In the genomic region with DNA sequence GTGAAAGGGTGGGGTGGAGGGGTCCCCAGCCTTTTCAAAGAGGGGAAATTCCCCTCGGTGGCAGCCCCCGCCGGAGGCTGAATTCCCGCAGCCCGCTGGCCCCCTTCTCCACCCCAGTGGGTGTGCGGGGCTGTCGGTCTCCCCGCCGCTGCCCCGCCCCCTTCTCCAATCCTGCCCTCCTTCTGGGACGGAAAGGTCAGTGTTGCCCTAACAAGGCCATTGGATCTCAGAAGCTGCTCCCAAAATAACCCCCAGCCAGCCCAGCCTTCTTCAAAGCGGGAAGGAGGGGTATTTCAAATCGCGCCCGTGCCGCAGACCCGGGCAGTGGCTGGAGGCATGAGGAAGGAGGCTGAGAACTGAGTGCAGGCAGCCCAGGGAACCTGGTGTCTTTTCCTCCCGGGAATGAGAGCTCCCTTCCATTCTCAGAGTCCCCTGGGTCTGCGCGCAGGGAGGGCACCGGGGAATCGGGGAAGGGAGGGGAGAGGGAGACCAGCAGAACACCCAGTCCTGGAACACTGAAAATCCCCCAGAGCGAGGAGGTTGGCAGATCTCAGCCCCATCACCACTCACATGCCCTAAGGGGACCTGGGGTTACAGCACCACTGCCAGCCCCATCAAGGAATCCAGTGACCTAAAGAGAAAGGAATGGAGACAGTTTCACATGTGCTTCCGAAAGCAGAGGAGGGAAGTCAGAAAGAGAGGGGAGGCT, we compare ENCODE assay signal across 8 cellular contexts. TPM values are rescaled to one million over a fixed set of nuclear protein-coding genes. Genes with fewer than 3 reads are reported as not detected.
DNase-seq lines count a peak whose midpoint lies in the region; ATAC-seq and TF ChIP-seq lines count a peak whose summit lies in the region.

A gene (minus strand): TSS at position 135 of the 709 bp plus-strand sequence. CDS start 483 bp downstream, outside the sequence.

- peak within 1 kb of the TSS; percentile 70 for H3K4me3 ChIP-seq in AG10803 (ENCODE audit: low read length)
- peak within 1 kb of the TSS; percentile 42 for H3K4me3 ChIP-seq in NT2/D1 (ENCODE audit: insufficient read length, low read depth)
- H3K4me3 ChIP-seq in mucosa of descending colon = no peak within 1 kb of the TSS
- no peak within 1 kb of the TSS for H3K4me3 ChIP-seq in MM.1S (ENCODE audit: low read length)

- no peaks in the 10 kb centered on the region for H3F3A ChIP-seq in MM.1S (ENCODE audit: insufficient read depth, low read length)

- DNase-seq in AG10803 (ENCODE audit: low read depth) (peak; percentile 92), NT2/D1 (ENCODE audit: low read depth, low spot score) (peak; percentile 67), endothelial cell (ENCODE audit: low spot score) (peak; percentile 40), mucosa of descending colon (peak in 2 of 3 donors; percentile 47 to 61), NCI-H1694 (lab: John Stamatoyannopoulos, UW) (no peak), MM.1S (no peak)
- DNase-seq in stimulated activated naive CD4-positive, alpha-beta T cell treated with Interleukin-2 at 50 U/mL for 16 hours (lab: John Stamatoyannopoulos, UW) = no peak
- DNase-seq in activated CD8-positive, alpha-beta memory T cell treated with anti-CD3 and anti-CD28 coated beads for 24 hours = no peak

- peaks cover 5% of the 10 kb centered on the region for H3K27me3 Mint-ChIP-seq in endothelial cell (ENCODE audit: unreplicated experiment)

- no peak for TF ChIP-seq CTCF in AG10803 (conservative IDR thresholded peaks at IDR 0.05; ENCODE audit: low read length)
- TF ChIP-seq CTCF in endothelial cell (IDR thresholded peaks at IDR 0.05; ENCODE audit: unreplicated experiment) = no peak
- no peak for TF ChIP-seq CTCF in mucosa of descending colon (IDR thresholded peaks at IDR 0.05)
- TF ChIP-seq CTCF in MM.1S (IDR thresholded peaks at IDR 0.05; ENCODE audit: low read length) = no peak

- no peaks in the 10 kb centered on the region for H3K79me2 ChIP-seq in MM.1S (ENCODE audit: low read length)

- no peak within 1 kb of the TSS for H3K27ac Mint-ChIP-seq in endothelial cell (ENCODE audit: unreplicated experiment)

- peaks cover 11% of the 10 kb centered on the region for H3K4me1 Mint-ChIP-seq in endothelial cell (ENCODE audit: unreplicated experiment)

- H3K4me1 ChIP-seq in NT2/D1 (ENCODE audit: insufficient read depth, insufficient read length) = peaks cover 15% of the 10 kb centered on the region
- H3K4me1 ChIP-seq in mucosa of descending colon (ENCODE audit: low read depth) = peaks cover 11% of the 10 kb centered on the region
- no peaks in the 10 kb centered on the region for H3K4me1 ChIP-seq in MM.1S (ENCODE audit: low read length)

- no peak within 1 kb of the TSS for H3K4me2 ChIP-seq in MM.1S (ENCODE audit: low read depth, low read length)

- H4K20me1 ChIP-seq in MM.1S (ENCODE audit: insufficient read depth, low read length) = no peaks in the 10 kb centered on the region

- no peaks in the 10 kb centered on the region for H3K27me3 ChIP-seq in NT2/D1 (ENCODE audit: insufficient read depth, insufficient read length)
- peaks cover 6% of the 10 kb centered on the region; the same call in 1 of the 2 replicates for H3K27me3 ChIP-seq in MM.1S (replicated peaks; ENCODE audit: insufficient read depth, low read length)

- peaks cover 18% of the 10 kb centered on the region for H3K36me3 ChIP-seq in NT2/D1 (ENCODE audit: insufficient read depth, insufficient read length, low read length)
- no peaks in the 10 kb centered on the region for H3K36me3 ChIP-seq in mucosa of descending colon (ENCODE audit: low read depth)
- H3K36me3 ChIP-seq in MM.1S (replicated peaks; ENCODE audit: insufficient read depth, low read length) = no peaks in the 10 kb centered on the region

- H3K4me3 Mint-ChIP-seq in endothelial cell (ENCODE audit: unreplicated experiment) = peak within 1 kb of the TSS; percentile 62

- peak; percentile 65 for ATAC-seq in mucosa of descending colon

- H3K9ac ChIP-seq in NT2/D1 (ENCODE audit: insufficient read length, low read depth) (peak within 1 kb of the TSS; percentile 74), MM.1S (ENCODE audit: low read length) (no peak within 1 kb of the TSS)

- H3K9me3 ChIP-seq in NT2/D1 (ENCODE audit: insufficient read depth, low read length) (no peaks in the 10 kb centered on the region), mucosa of descending colon (no peaks in the 10 kb centered on the region), MM.1S (replicated peaks; ENCODE audit: insufficient read depth, low read length) (no peaks in the 10 kb centered on the region)

- no peak within 1 kb of the TSS for H3K27ac ChIP-seq in MM.1S (ENCODE audit: low read length)

- no peaks in the 10 kb centered on the region for H3K9me3 Mint-ChIP-seq in endothelial cell (ENCODE audit: unreplicated experiment)

- no peak within 1 kb of the TSS for H2AFZ ChIP-seq in MM.1S (ENCODE audit: low read length)

- H3K36me3 Mint-ChIP-seq in endothelial cell (ENCODE audit: low read depth, unreplicated experiment) = no peaks in the 10 kb centered on the region

- H3K9me2 ChIP-seq in MM.1S (replicated peaks; ENCODE audit: insufficient read depth, low read length) = no peaks in the 10 kb centered on the region

- intact Hi-C loops in mucosa of descending colon (cut with DNase I, micrococcal nuclease) = no loop called here

RNA-seq across cellular contexts. Expression of the gene that starts here (rescaled TPM):
- total RNA-seq in endothelial cell (ENCODE audit: unreplicated experiment) (0.80 TPM), mucosa of descending colon (10 to 100 TPM in 1 of 3 donors, 1 to 10 TPM in 2; 2.3 to 87.3 (median 8.3) TPM)

Comparison
In these comparisons a context has a peak if more than half of its experiments do, and no peak if none do; other contexts are left out.
1. Peak in DNase-seq in endothelial cell; RNA of the gene not detected or under 1 TPM.
2. DNase-seq: peak in AG10803 (single experiment), NT2/D1 (single experiment) and mucosa of descending colon (2 of 3); none in NCI-H1694 (single experiment), stimulated activated naive CD4-positive, alpha-beta T cell treated with Interleukin-2 at 50 U/mL for 16 hours (single experiment), MM.1S (single experiment) and activated CD8-positive, alpha-beta memory T cell treated with anti-CD3 and anti-CD28 coated beads for 24 hours (single experiment).
3. H3K4me3 ChIP-seq: peak in AG10803 (single experiment) and NT2/D1 (single experiment); none in mucosa of descending colon (single experiment) and MM.1S (single experiment).